12 cellular contexts compared by ENCODE assay signal in genomic region chr1:93876284-93876683, GRCh38. TPM values are rescaled to one million over a fixed set of nuclear protein-coding genes. Genes with fewer than 3 reads are reported as not detected.
DNase-seq lines count a peak whose midpoint lies in the region; ATAC-seq and TF ChIP-seq lines count a peak whose summit lies in the region.
"Had no signal": no experiment of that assay in that cellular context is flagged by ENCODE, and none has a peak within 500 bp of the region (broad histone marks: within the 10 kb centered on the region; RNA-seq: fewer than 3 reads in every experiment).

No MANE protein-coding gene starts in this region.

- peak overlapping the region; percentile 3 for H3K9ac ChIP-seq in SK-N-MC (ENCODE audit: insufficient read length)
- H3K9ac ChIP-seq in endocrine pancreas (ENCODE audit: control insufficient read depth, insufficient read depth, low read length) = no peak overlapping the region

- peak overlapping the region; percentile 100 for H3K27ac Mint-ChIP-seq in activated T-cell treated with anti-CD3 and anti-CD28 coated beads, Interleukin-2, amount 50 U/mL, for 72 hours
- peak overlapping the region; percentile 36 for H3K27ac Mint-ChIP-seq in stimulated activated memory B cell treated with anti-CD40 and anti-IgM and Interleukin-4, amounts not matched to agents 10 μg/mL and 1 μg/mL and 100 μg/mL, for 72 hours

- no peaks in the 10 kb centered on the region for H3K27me3 Mint-ChIP-seq in activated T-cell treated with anti-CD3 and anti-CD28 coated beads, Interleukin-2, amount 50 U/mL, for 72 hours (ENCODE audit: low read depth)
- H3K27me3 Mint-ChIP-seq in stimulated activated memory B cell treated with anti-CD40 and anti-IgM and Interleukin-4, amounts not matched to agents 10 μg/mL and 1 μg/mL and 100 μg/mL, for 72 hours = no peaks in the 10 kb centered on the region

- ATAC-seq in activated T-cell treated with anti-CD3 and anti-CD28 coated beads, Interleukin-2, amount 50 U/mL, for 72 hours (replicated peaks in 1 of 2) = no peak
- no peak for ATAC-seq in stimulated activated memory B cell treated with anti-CD40 and anti-IgM and Interleukin-4, amounts not matched to agents 10 μg/mL and 1 μg/mL and 100 μg/mL, for 72 hours
- ATAC-seq in omental fat pad (ENCODE audit: low FRiP score) = no peak
- ATAC-seq in GM21619 (IDR thresholded peaks at IDR 0.05; ENCODE audit: unreplicated experiment) = no peak
- no peak for ATAC-seq in GM21529 (IDR thresholded peaks at IDR 0.05; ENCODE audit: unreplicated experiment)

- no peak overlapping the region for H3K27ac ChIP-seq in SK-N-MC
- H3K27ac ChIP-seq: esophagus muscularis mucosa had no signal

- no peaks in the 10 kb centered on the region for H3K9me3 Mint-ChIP-seq in activated T-cell treated with anti-CD3 and anti-CD28 coated beads, Interleukin-2, amount 50 U/mL, for 72 hours
- no peaks in the 10 kb centered on the region for H3K9me3 Mint-ChIP-seq in stimulated activated memory B cell treated with anti-CD40 and anti-IgM and Interleukin-4, amounts not matched to agents 10 μg/mL and 1 μg/mL and 100 μg/mL, for 72 hours

- peaks cover 35% of the 10 kb centered on the region for H3K4me1 ChIP-seq in endocrine pancreas (ENCODE audit: control insufficient read depth, insufficient read depth, low read length)

- H3K4me3 Mint-ChIP-seq in activated T-cell treated with anti-CD3 and anti-CD28 coated beads, Interleukin-2, amount 50 U/mL, for 72 hours = peak overlapping the region; percentile 93 to 100
- H3K4me3 Mint-ChIP-seq in stimulated activated memory B cell treated with anti-CD40 and anti-IgM and Interleukin-4, amounts not matched to agents 10 μg/mL and 1 μg/mL and 100 μg/mL, for 72 hours = peak overlapping the region; percentile 60

- H3K36me3 Mint-ChIP-seq in activated T-cell treated with anti-CD3 and anti-CD28 coated beads, Interleukin-2, amount 50 U/mL, for 72 hours (ENCODE audit: insufficient read depth in 2 of 2) = peaks cover 27 to 41% of the 10 kb centered on the region in 2 donors
- H3K36me3 Mint-ChIP-seq in stimulated activated memory B cell treated with anti-CD40 and anti-IgM and Interleukin-4, amounts not matched to agents 10 μg/mL and 1 μg/mL and 100 μg/mL, for 72 hours = peaks cover 48% of the 10 kb centered on the region

- H3K9me3 ChIP-seq in SK-N-MC (ENCODE audit: low read depth, low read length) (no peaks in the 10 kb centered on the region), endocrine pancreas (ENCODE audit: control insufficient read depth, low read length) (no peaks in the 10 kb centered on the region)
- H3K9me3 ChIP-seq: esophagus muscularis mucosa had no signal

- no peak for TF ChIP-seq CTCF in omental fat pad (IDR thresholded peaks at IDR 0.05)

- DNase-seq in activated T-cell treated with anti-CD3 and anti-CD28 coated beads, Interleukin-2, amount 50 U/mL, for 72 hours = no peak
- DNase-seq in activated T-cell treated with anti-CD3 and anti-CD28 coated beads, Interleukin-2, amount 50 U/mL, for 1 hour = no peak
- no peak for DNase-seq in SK-N-MC (ENCODE audit: low read depth, low spot score)
- DNase-seq in omental fat pad (ENCODE audit: low spot score) = no peak
- DNase-seq: activated CD4-positive, CD25-positive, alpha-beta regulatory T cell treated with anti-CD3 and anti-CD28 coated beads, Interleukin-2, amount 50 U/mL, for 72 hours; aorta; Kasumi-1 had no signal

- peaks cover 45% of the 10 kb centered on the region for H3K4me1 Mint-ChIP-seq in activated T-cell treated with anti-CD3 and anti-CD28 coated beads, Interleukin-2, amount 50 U/mL, for 72 hours (ENCODE audit: low read depth)
- H3K4me1 Mint-ChIP-seq in stimulated activated memory B cell treated with anti-CD40 and anti-IgM and Interleukin-4, amounts not matched to agents 10 μg/mL and 1 μg/mL and 100 μg/mL, for 72 hours = peaks cover 51% of the 10 kb centered on the region

- peaks cover 65% of the 10 kb centered on the region for H3K36me3 ChIP-seq in SK-N-MC (ENCODE audit: insufficient read depth, low read length)
- H3K36me3 ChIP-seq in endocrine pancreas (ENCODE audit: control insufficient read depth, insufficient read depth, low read length) = peaks cover 9% of the 10 kb centered on the region

- H3K4me3 ChIP-seq in SK-N-MC (0 out of 2 replicates have a peak overlapping the region, but pooled peaks have one; percentile 14), endocrine pancreas (ENCODE audit: control insufficient read depth, insufficient read depth, low read length) (peak overlapping the region; percentile 53)
- H3K4me3 ChIP-seq: esophagus muscularis mucosa had no signal

- no peaks in the 10 kb centered on the region for H3K27me3 ChIP-seq in endocrine pancreas (ENCODE audit: control insufficient read depth, insufficient read depth, low read length)
- H3K27me3 ChIP-seq: esophagus muscularis mucosa had no signal

RNA-seq across cellular contexts. Expression of gene DNTTIP2, which starts 2.7 kb away (rescaled TPM):
- total RNA-seq in activated T-cell treated with anti-CD3 and anti-CD28 coated beads, Interleukin-2, amount 50 U/mL, for 72 hours = 10 to 100 TPM; 75.7 to 85.0 TPM
- total RNA-seq in omental fat pad = 10 to 100 TPM; 26.4 to 63.5 (median 41.0) TPM

RNA-seq across cellular contexts. Expression of gene GCLM, which starts 32.9 kb away (rescaled TPM):
- total RNA-seq in activated T-cell treated with anti-CD3 and anti-CD28 coated beads, Interleukin-2, amount 50 U/mL, for 72 hours = 10 to 100 TPM; 22.6 to 30.5 TPM
- total RNA-seq in omental fat pad = 10 to 100 TPM; 16.7 to 43.2 (median 27.7) TPM
